In genomic region chr7:2873686-2874551, GRCh38 we compare ENCODE assay signal across 1 cellular context.
A peak's percentile ranks its signal among the peaks of the same experiment; 100 is the strongest.
TF ChIP-seq lines count a peak whose summit lies in the region.

No MANE protein-coding gene starts in this region.

TF ChIP-seq in K562, 482 proteins besides CTCF, POLR2A, EP300 and RAD21 (continued from another document and continues in another):
- no peak for TF ChIP-seq PCBP1 (IDR thresholded peaks at IDR 0.05; ENCODE audit: low read depth, low read length, poor library complexity, severe bottlenecking)
- TF ChIP-seq SLC30A9 (CRISPR knock-in tag; IDR thresholded peaks at IDR 0.05): no peak
- TF ChIP-seq UBTF (IDR thresholded peaks at IDR 0.05; ENCODE audit: borderline replicate concordance in 1 of 2, low read depth in 2 of 2, low read length in 2 of 2): no peak
- peak; percentile 82; the same call in 1 of the 2 replicates for TF ChIP-seq CBX1 (IDR thresholded peaks at IDR 0.05; ENCODE audit: low read depth)
- 0 out of 2 replicates have a peak, but pooled peaks have one; percentile 22 for TF ChIP-seq THRB (CRISPR knock-in tag; conservative IDR thresholded peaks at IDR 0.05)
- TF ChIP-seq YY1 (IDR thresholded peaks at IDR 0.05; ENCODE audit: borderline replicate concordance in 1 of 3, control insufficient read depth in 1 of 3, extremely low read depth in 1 of 3, insufficient read depth in 3 of 3, insufficient read length in 1 of 3, insufficient replicate concordance in 2 of 3, low read depth in 1 of 3, low read length in 2 of 3): no peak
- no peak for TF ChIP-seq ZSCAN32 (CRISPR knock-in tag; IDR thresholded peaks at IDR 0.05)
- no peak for TF ChIP-seq TAF15 (IDR thresholded peaks at IDR 0.05; ENCODE audit: low read depth, low read length)
- no peak for TF ChIP-seq SAFB (IDR thresholded peaks at IDR 0.05; ENCODE audit: borderline replicate concordance, low read depth, low read length)
- no peak for TF ChIP-seq PTRF (tag; IDR thresholded peaks at IDR 0.05)
- TF ChIP-seq XRCC5 (IDR thresholded peaks at IDR 0.05; ENCODE audit: low read depth, low read length): no peak
- TF ChIP-seq MAZ (CRISPR knock-in tag; conservative IDR thresholded peaks at IDR 0.05 in 1 of 2, IDR thresholded peaks at IDR 0.05 in 1 of 2): no peak
- no peak for TF ChIP-seq CHD7 (IDR thresholded peaks at IDR 0.05; ENCODE audit: low read depth, low read length)
- TF ChIP-seq CREB3 (tag; conservative IDR thresholded peaks at IDR 0.05; ENCODE audit: low read depth): no peak
- TF ChIP-seq ZNF146 (CRISPR knock-in tag; IDR thresholded peaks at IDR 0.05; ENCODE audit: unreplicated experiment): no peak
- TF ChIP-seq ZNF518B (CRISPR knock-in tag; IDR thresholded peaks at IDR 0.05): no peak
- no peak for TF ChIP-seq FIP1L1 (IDR thresholded peaks at IDR 0.05; ENCODE audit: low read depth, low read length, poor library complexity, severe bottlenecking)
- TF ChIP-seq NFIC (IDR thresholded peaks at IDR 0.05): peak; percentile 50
- no peak for TF ChIP-seq E4F1 (CRISPR knock-in tag; IDR thresholded peaks at IDR 0.05; ENCODE audit: borderline replicate concordance)
- TF ChIP-seq CBX5 (IDR thresholded peaks at IDR 0.05; ENCODE audit: borderline replicate concordance, low read depth): no peak
- no peak for TF ChIP-seq NFATC3 (IDR thresholded peaks at IDR 0.05)
- TF ChIP-seq GTF3C2 (IDR thresholded peaks at IDR 0.05; ENCODE audit: borderline replicate concordance, extremely low read depth, insufficient read length): no peak
